8 cellular contexts compared by ENCODE assay signal in genomic region chr4:147056951-147057630, GRCh38.
DNase-seq lines count a peak whose midpoint lies in the region; ATAC-seq, FAIRE-seq and TF ChIP-seq lines count a peak whose summit lies in the region.

No MANE protein-coding gene starts in this region.

- H3K4me2 ChIP-seq in GM23338, result peak overlapping the region; percentile 49
- peak overlapping the region; percentile 52 for H3K4me2 ChIP-seq in HepG2 (ENCODE audit: low read depth, low read length)

- H3K9me3 ChIP-seq in HepG2 (ENCODE audit: low read length), result no peaks in the 10 kb centered on the region

- no peak for FAIRE-seq in HepG2 (lab: Jason Lieb, UNC)

- DNase-seq in A172 (ENCODE audit: low spot score), result peak; percentile 19
- no peak for DNase-seq in GM23338 (ENCODE audit: low spot score)
- DNase-seq in activated CD4-positive, alpha-beta memory T cell treated with anti-CD3 and anti-CD28 coated beads, Interleukin-2, amount 10 ng/mL, durations not matched to agents 7 days and 5 days, result no peak
- DNase-seq in HepG2 (ENCODE audit: low spot score), result no peak
- no peak for DNase-seq in NK-92 (lab: John Stamatoyannopoulos, UW; ENCODE audit: unreplicated experiment)
- DNase-seq in SIG-M5 treated with dmso at 0.1 percent for 504 hours (lab: John Stamatoyannopoulos, UW; ENCODE audit: unreplicated experiment), result no peak
- no peak for DNase-seq in stimulated activated CD4-positive, alpha-beta T cell treated with anti-CD3 and anti-CD28 coated beads, Interleukin-12 subunit alpha, Interleukin-12 subunit beta, amount 100 ng/mL, for 4 hours

- in situ Hi-C loops in HepG2 (cut with HindIII; ENCODE audit: extremely low pct_ligation_motif_present, low pct_unique_long_range_greater_than_20kb), result no loop called here

- intact Hi-C loops in HepG2 (cut with micrococcal nuclease; ENCODE audit: unreplicated experiment), result no loop called here

- H2AFZ ChIP-seq in GM23338 (peak overlapping the region; percentile 4; the same call in 1 of the 2 replicates), HepG2 (ENCODE audit: low read length) (peak overlapping the region; percentile 80)

- H3K9me3 Mint-ChIP-seq in GM23338, result no peaks in the 10 kb centered on the region
- no peaks in the 10 kb centered on the region for H3K9me3 Mint-ChIP-seq in activated CD4-positive, alpha-beta memory T cell treated with anti-CD3 and anti-CD28 coated beads, Interleukin-2, amount 10 ng/mL, durations not matched to agents 7 days and 5 days

- H3K27ac ChIP-seq in GM23338 (ENCODE audit: low read depth) (no peak overlapping the region), HepG2 (ENCODE audit: extremely low read length, insufficient read depth, low read length) (no peak overlapping the region)

- TF ChIP-seq RAD21 in HepG2 (CRISPR knock-in tag; IDR thresholded peaks at IDR 0.05), result no peak

- peak overlapping the region; percentile 82 for H3K27ac Mint-ChIP-seq in GM23338
- H3K27ac Mint-ChIP-seq in activated CD4-positive, alpha-beta memory T cell treated with anti-CD3 and anti-CD28 coated beads, Interleukin-2, amount 10 ng/mL, durations not matched to agents 7 days and 5 days, result peak overlapping the region; percentile 47

- H3K79me2 ChIP-seq in GM23338 (replicated peaks; ENCODE audit: insufficient read depth) (no peaks in the 10 kb centered on the region), HepG2 (ENCODE audit: insufficient read depth, low read length) (no peaks in the 10 kb centered on the region)

- peak overlapping the region; percentile 0; the same call in 1 of the 2 replicates for H3K4me3 ChIP-seq in GM23338
- H3K4me3 ChIP-seq in HepG2 (replicated peaks in 1 of 3; ENCODE audit: insufficient read depth in 1 of 3, low read depth in 2 of 3, low read length in 3 of 3), result peak overlapping the region; percentile 17 to 48 (median 31); a peak in 5 of 6 replicates

- H3K4me3 Mint-ChIP-seq in GM23338, result peak overlapping the region; percentile 46; the same call in 2 of the 3 replicates
- H3K4me3 Mint-ChIP-seq in activated CD4-positive, alpha-beta memory T cell treated with anti-CD3 and anti-CD28 coated beads, Interleukin-2, amount 10 ng/mL, durations not matched to agents 7 days and 5 days, result peak overlapping the region; percentile 71

- no peak overlapping the region for H3K9ac ChIP-seq in HepG2 (ENCODE audit: insufficient read depth, low read depth, low read length)

- WGBS in HepG2 (ENCODE audit: low lambda C conversion rate), result 2% methylated on average over 3 of the region's 3 CpGs

- CTCF ChIA-PET in activated CD4-positive, alpha-beta memory T cell treated with anti-CD3 and anti-CD28 coated beads, Interleukin-2, amount 10 ng/mL, durations not matched to agents 7 days and 5 days (lab: Charles Lee), result interaction anchor here (1.0 kb wide), 1 partner anchor 40 kb away, joined by 3 read pairs; no protein-coding TSS in a partner anchor
- CTCF ChIA-PET in HepG2 (lab: Yijun Ruan, JAX; ENCODE audit: low intra/inter-chr PET ratio, low total read pairs), result no interaction called here

- H3K36me3 ChIP-seq in GM23338 (ENCODE audit: insufficient read depth), result no peaks in the 10 kb centered on the region
- no peaks in the 10 kb centered on the region for H3K36me3 ChIP-seq in HepG2 (replicated peaks in 1 of 2; ENCODE audit: control insufficient read depth in 1 of 2, insufficient read depth in 2 of 2, low read length in 2 of 2)

- no peaks in the 10 kb centered on the region for H3K36me3 Mint-ChIP-seq in GM23338 (ENCODE audit: low read depth)
- H3K36me3 Mint-ChIP-seq in activated CD4-positive, alpha-beta memory T cell treated with anti-CD3 and anti-CD28 coated beads, Interleukin-2, amount 10 ng/mL, durations not matched to agents 7 days and 5 days (ENCODE audit: low read depth), result no peaks in the 10 kb centered on the region

- TF ChIP-seq CTCF in GM23338 (conservative IDR thresholded peaks at IDR 0.05; ENCODE audit: low read depth in 2 of 2), result no peak
- TF ChIP-seq CTCF in HepG2 (CRISPR knock-in tag; IDR thresholded peaks at IDR 0.05), result no peak

- no peaks in the 10 kb centered on the region for H3K9me2 ChIP-seq in GM23338 (ENCODE audit: insufficient read depth)

- H3K27me3 ChIP-seq in GM23338 (ENCODE audit: insufficient read depth), result no peaks in the 10 kb centered on the region
- no peaks in the 10 kb centered on the region for H3K27me3 ChIP-seq in HepG2 (ENCODE audit: control insufficient read depth in 1 of 2, insufficient read depth in 2 of 2, low read length in 2 of 2)

- H3K27me3 Mint-ChIP-seq in GM23338 (ENCODE audit: insufficient read depth, low read depth, poor library complexity), result no peaks in the 10 kb centered on the region
- H3K27me3 Mint-ChIP-seq in activated CD4-positive, alpha-beta memory T cell treated with anti-CD3 and anti-CD28 coated beads, Interleukin-2, amount 10 ng/mL, durations not matched to agents 7 days and 5 days, result no peaks in the 10 kb centered on the region

- no peaks in the 10 kb centered on the region for H4K20me1 ChIP-seq in GM23338 (replicated peaks; ENCODE audit: insufficient read depth)
- no peaks in the 10 kb centered on the region for H4K20me1 ChIP-seq in HepG2 (ENCODE audit: insufficient read depth, low read length)

- no peak for TF ChIP-seq POLR2A in HepG2 (IDR thresholded peaks at IDR 0.05; ENCODE audit: insufficient read depth in 1 of 2, low read depth in 2 of 2, low read length in 2 of 2)

- no TSS peak for BruUV-seq in HepG2 (replicated peaks; lab: Mats Ljungman, UMichigan)

- peaks cover 11% of the 10 kb centered on the region for H3K4me1 ChIP-seq in GM23338 (ENCODE audit: insufficient read depth)
- H3K4me1 ChIP-seq in HepG2 (ENCODE audit: insufficient read depth, low read length), result no peaks in the 10 kb centered on the region

- ATAC-seq in GM23338, result no peak
- peak; percentile 63; the same call in 2 of the 3 replicates for ATAC-seq in HepG2
- no peak for ATAC-seq in HG03039 (IDR thresholded peaks at IDR 0.05; ENCODE audit: unreplicated experiment)

- TF ChIP-seq EP300 in HepG2 (IDR thresholded peaks at IDR 0.05; ENCODE audit: low read depth in 2 of 2, low read length in 2 of 2), result no peak
- no peak for TF ChIP-seq EP300 in HepG2 (CRISPR knock-in tag; IDR thresholded peaks at IDR 0.05; ENCODE audit: borderline replicate concordance)

- H3K4me1 Mint-ChIP-seq in GM23338, result peaks cover 15% of the 10 kb centered on the region
- peaks cover 11% of the 10 kb centered on the region for H3K4me1 Mint-ChIP-seq in activated CD4-positive, alpha-beta memory T cell treated with anti-CD3 and anti-CD28 coated beads, Interleukin-2, amount 10 ng/mL, durations not matched to agents 7 days and 5 days

- H3F3A ChIP-seq in GM23338 (replicated peaks; ENCODE audit: low read depth), result no peaks in the 10 kb centered on the region

- POLR2A ChIA-PET in activated CD4-positive, alpha-beta memory T cell treated with anti-CD3 and anti-CD28 coated beads, Interleukin-2, amount 10 ng/mL, durations not matched to agents 7 days and 5 days (lab: Charles Lee), result no interaction called here
- POLR2A ChIA-PET in HepG2 (lab: Yijun Ruan, JAX), result no interaction called here

TF ChIP-seq in GM23338, 12 proteins besides CTCF, POLR2A, EP300 and RAD21 (continues in another document):
- TF ChIP-seq EZH2 (IDR thresholded peaks at IDR 0.05; ENCODE audit: low read depth, unreplicated experiment) (no peak), NANOG (IDR thresholded peaks at IDR 0.05; ENCODE audit: borderline replicate concordance) (no peak), ETS1 (IDR thresholded peaks at IDR 0.05) (no peak)

TF ChIP-seq in HepG2, 621 proteins besides CTCF, POLR2A, EP300 and RAD21:
- peak; percentile 37 to 56; a peak in 2 of 4 replicates for TF ChIP-seq MAFK (conservative IDR thresholded peaks at IDR 0.05 in 1 of 2, IDR thresholded peaks at IDR 0.05 in 1 of 2; ENCODE audit: low read length in 2 of 2)
- no peak for TF ChIP-seq PREB (CRISPR knock-in tag; IDR thresholded peaks at IDR 0.05)
- TF ChIP-seq SNRNP70 (IDR thresholded peaks at IDR 0.05; ENCODE audit: low read depth, low read length), result no peak
- no peak for TF ChIP-seq ZNF766 (CRISPR knock-in tag; IDR thresholded peaks at IDR 0.05; ENCODE audit: borderline replicate concordance)
- TF ChIP-seq ZNF569 (CRISPR knock-in tag; IDR thresholded peaks at IDR 0.05; ENCODE audit: borderline replicate concordance), result no peak
- TF ChIP-seq MTF2 (CRISPR knock-in tag; IDR thresholded peaks at IDR 0.05; ENCODE audit: borderline replicate concordance), result no peak
- TF ChIP-seq MAFF (IDR thresholded peaks at IDR 0.05; ENCODE audit: low read depth, low read length), result peak; percentile 41; the same call in 1 of the 2 replicates
- no peak for TF ChIP-seq SALL1 (CRISPR knock-in tag; IDR thresholded peaks at IDR 0.05)
- TF ChIP-seq SALL2 (CRISPR knock-in tag; IDR thresholded peaks at IDR 0.05), result no peak
- TF ChIP-seq ZFP36 (IDR thresholded peaks at IDR 0.05; ENCODE audit: borderline replicate concordance, low read depth, low read length, partially characterized antibody), result no peak
- TF ChIP-seq RARG (CRISPR knock-in tag; IDR thresholded peaks at IDR 0.05; ENCODE audit: low read depth), result no peak
- no peak for TF ChIP-seq TIGD3 (CRISPR knock-in tag; IDR thresholded peaks at IDR 0.05; ENCODE audit: borderline replicate concordance)
- TF ChIP-seq ZFAT (CRISPR knock-in tag; conservative IDR thresholded peaks at IDR 0.05), result peak; percentile 95
